ENCODE assay signal across 12 cellular contexts in genomic region chr11:2384723-2385041, GRCh38. TPM values are rescaled to one million over a fixed set of nuclear protein-coding genes. Genes with fewer than 3 reads are reported as not detected.
DNase-seq lines count a peak whose midpoint lies in the region; ATAC-seq, FAIRE-seq and TF ChIP-seq lines count a peak whose summit lies in the region.
"Had no signal": no experiment of that assay in that cellular context is flagged by ENCODE, and none has a peak within 500 bp of the region (broad histone marks: within the 10 kb centered on the region; RNA-seq: fewer than 3 reads in every experiment).

No MANE protein-coding gene starts in this region.

- H3K27ac Mint-ChIP-seq in activated B cell treated with CpG ODN at 0.5 μM for 24 hours, result peak overlapping the region; percentile 91
- H3K27ac Mint-ChIP-seq in naive thymus-derived CD4-positive, alpha-beta T cell, result peak overlapping the region in 4 of 9 donors; percentile 13 to 55 (median 42)
- H3K27ac Mint-ChIP-seq: activated naive CD8-positive, alpha-beta T cell had no signal

- H3K4me2 ChIP-seq in BLaER1, result peak overlapping the region; percentile 100

- FAIRE-seq in GM18507 (lab: Jason Lieb, UNC), result peak; percentile 21

- H4K20me1 ChIP-seq in BLaER1, result peaks cover 97% of the 10 kb centered on the region

- CTCF ChIA-PET in activated B cell treated with CpG ODN at 0.5 μM for 24 hours (lab: Charles Lee), result interaction anchor here (1.0 to 2.1 kb wide), 2 partner anchors 79 to 80 kb away, joined by 3 to 6 read pairs; no protein-coding TSS in a partner anchor
- CTCF ChIA-PET in naive thymus-derived CD4-positive, alpha-beta T cell (lab: Charles Lee), result no interaction called here

- no peaks in the 10 kb centered on the region for H3K9me3 Mint-ChIP-seq in activated B cell treated with CpG ODN at 0.5 μM for 24 hours
- no peaks in the 10 kb centered on the region for H3K9me3 Mint-ChIP-seq in naive thymus-derived CD4-positive, alpha-beta T cell

- no peaks in the 10 kb centered on the region for H3K27me3 Mint-ChIP-seq in activated B cell treated with CpG ODN at 0.5 μM for 24 hours
- H3K27me3 Mint-ChIP-seq in naive thymus-derived CD4-positive, alpha-beta T cell, result no peaks in the 10 kb centered on the region
- H3K27me3 Mint-ChIP-seq: activated naive CD8-positive, alpha-beta T cell had no signal

- DNase-seq in GM18507 (ENCODE audit: extremely low spot score, insufficient read length, low read depth) (no peak), activated B cell treated with CpG ODN at 0.5 μM for 24 hours (no peak), midbrain (lab: John Stamatoyannopoulos, UW) (no peak)
- no peak for DNase-seq in naive thymus-derived CD4-positive, alpha-beta T cell
- no peak for DNase-seq in effector CD4-positive, alpha-beta T cell
- DNase-seq: dermis blood vessel endothelial cell, foreskin melanocyte, kidney glomerular epithelial cell had no signal

- no peak for TF ChIP-seq CTCF in activated B cell treated with CpG ODN at 0.5 μM for 24 hours (IDR thresholded peaks at IDR 0.05)

- ATAC-seq in activated B cell treated with CpG ODN at 0.5 μM for 24 hours (ENCODE audit: low read depth) (peak; percentile 40), GM21825 (IDR thresholded peaks at IDR 0.05; ENCODE audit: unreplicated experiment) (no peak), GM21423 (IDR thresholded peaks at IDR 0.05; ENCODE audit: unreplicated experiment) (no peak)
- ATAC-seq in naive thymus-derived CD4-positive, alpha-beta T cell, result no peak

- H3K27me3 ChIP-seq in BLaER1, result no peaks in the 10 kb centered on the region
- no peaks in the 10 kb centered on the region for H3K27me3 ChIP-seq in naive thymus-derived CD4-positive, alpha-beta T cell (ENCODE audit: control insufficient read depth in 2 of 2, insufficient read depth in 2 of 2, low read length in 2 of 2)

- H3K36me3 Mint-ChIP-seq in activated B cell treated with CpG ODN at 0.5 μM for 24 hours (ENCODE audit: low read depth), result peaks cover 6% of the 10 kb centered on the region
- H3K36me3 Mint-ChIP-seq in naive thymus-derived CD4-positive, alpha-beta T cell, result peaks cover 0 to 3% (median 0%) of the 10 kb centered on the region in 5 donors
- H3K36me3 Mint-ChIP-seq: activated naive CD8-positive, alpha-beta T cell had no signal

- H3K9ac ChIP-seq in BLaER1, result peak overlapping the region; percentile 73; the same call in 1 of the 2 replicates

- H3K4me1 Mint-ChIP-seq in activated B cell treated with CpG ODN at 0.5 μM for 24 hours, result peaks cover 94% of the 10 kb centered on the region
- H3K4me1 Mint-ChIP-seq in naive thymus-derived CD4-positive, alpha-beta T cell, result peaks cover 37 to 84% (median 47%) of the 10 kb centered on the region in 7 donors

- POLR2A ChIA-PET in activated B cell treated with CpG ODN at 0.5 μM for 24 hours (lab: Charles Lee), result interaction anchor here (0.7 to 8.5 kb wide), 6 partner anchors 8 to 532 kb away, joined by 4 to 91 read pairs (median 13); partner anchors contain the start of genes C11orf21, CD81, LSP1 and TSPAN32
- POLR2A ChIA-PET in naive thymus-derived CD4-positive, alpha-beta T cell (lab: Charles Lee), result interaction anchor here (1.1 kb wide), 1 partner anchor 9 kb away, joined by 3 read pairs; no protein-coding TSS in a partner anchor

- H3K36me3 ChIP-seq in BLaER1, result peaks cover 27% of the 10 kb centered on the region
- H3K36me3 ChIP-seq in naive thymus-derived CD4-positive, alpha-beta T cell (ENCODE audit: control insufficient read depth in 2 of 3, insufficient read depth in 3 of 3, low read length in 3 of 3), result peaks cover 0 to 18% (median 3%) of the 10 kb centered on the region in 3 experiments

- H3K4me3 Mint-ChIP-seq in activated B cell treated with CpG ODN at 0.5 μM for 24 hours, result peak overlapping the region; percentile 82
- peak overlapping the region in 1 of 10 donors; percentile 51 for H3K4me3 Mint-ChIP-seq in naive thymus-derived CD4-positive, alpha-beta T cell
- H3K4me3 Mint-ChIP-seq: activated naive CD8-positive, alpha-beta T cell had no signal

- peaks cover 14% of the 10 kb centered on the region; the same call in 1 of the 2 replicates for H3K9me3 ChIP-seq in BLaER1
- H3K9me3 ChIP-seq in naive thymus-derived CD4-positive, alpha-beta T cell (ENCODE audit: control insufficient read depth in 2 of 3, low read length in 3 of 3), result no peaks in the 10 kb centered on the region

- peak overlapping the region; percentile 62 for H3K4me3 ChIP-seq in BLaER1
- peak overlapping the region; percentile 30 for H3K4me3 ChIP-seq in naive thymus-derived CD4-positive, alpha-beta T cell (ENCODE audit: low read length)

- H3K4me1 ChIP-seq in BLaER1, result peaks cover 97% of the 10 kb centered on the region
- peaks cover 31 to 53% of the 10 kb centered on the region in 2 donors for H3K4me1 ChIP-seq in naive thymus-derived CD4-positive, alpha-beta T cell (ENCODE audit: control insufficient read depth in 2 of 2, insufficient read depth in 2 of 2, low read length in 2 of 2)

- intact Hi-C loops in activated B cell treated with CpG ODN at 0.5 μM for 24 hours (cut with micrococcal nuclease), result loop anchor here (1.0 to 5.0 kb wide), 6 partner anchors 7 to 673 kb away; partner anchors contain the start of genes CARS1, CD81, LSP1 and TSSC4
- intact Hi-C loops in naive thymus-derived CD4-positive, alpha-beta T cell (cut with micrococcal nuclease), result no loop called here

- H3K27ac ChIP-seq in BLaER1, result peak overlapping the region; percentile 83
- H3K27ac ChIP-seq in naive thymus-derived CD4-positive, alpha-beta T cell (ENCODE audit: low read depth, low read length), result no peak overlapping the region

RNA-seq across cellular contexts. Expression of gene CD81, which starts 7.6 kb away (rescaled TPM):
- total RNA-seq in activated B cell treated with CpG ODN at 0.5 μM for 24 hours, result 130 and 132 TPM in 2 replicates
- total RNA-seq in naive thymus-derived CD4-positive, alpha-beta T cell, result 100 to 1,000 TPM in 4 of 5 experiments, 10 to 100 TPM in 1; 97.5 to 173 (median 138) TPM
- 10 to 100 TPM; 19.0 to 39.6 TPM for polyA plus RNA-seq in naive thymus-derived CD4-positive, alpha-beta T cell

RNA-seq across cellular contexts. Expression of gene TSSC4, which starts 15.9 kb away (rescaled TPM):
- total RNA-seq in activated B cell treated with CpG ODN at 0.5 μM for 24 hours, result 59.4 and 59.7 TPM in 2 replicates
- 10 to 100 TPM; 43.6 to 55.0 (median 50.9) TPM for total RNA-seq in naive thymus-derived CD4-positive, alpha-beta T cell
- 10 to 100 TPM; 51.7 to 83.7 TPM for polyA plus RNA-seq in naive thymus-derived CD4-positive, alpha-beta T cell

RNA-seq across cellular contexts. Expression of gene TRPM5, which starts 59.6 kb away (rescaled TPM):
- total RNA-seq in activated B cell treated with CpG ODN at 0.5 μM for 24 hours, result not detected in 2 replicates
- 1 to 10 TPM in 1 of 5 experiments, under 1 TPM in 4; 0.05 to 1.1 (median 0.73) TPM for total RNA-seq in naive thymus-derived CD4-positive, alpha-beta T cell
- under 1 TPM in 1 of 2 donors, not detected in 1; 0.09 TPM for polyA plus RNA-seq in naive thymus-derived CD4-positive, alpha-beta T cell
- total RNA-seq: dermis blood vessel endothelial cell had no signal
